22 cellular contexts compared by ENCODE assay signal in the genomic region with DNA sequence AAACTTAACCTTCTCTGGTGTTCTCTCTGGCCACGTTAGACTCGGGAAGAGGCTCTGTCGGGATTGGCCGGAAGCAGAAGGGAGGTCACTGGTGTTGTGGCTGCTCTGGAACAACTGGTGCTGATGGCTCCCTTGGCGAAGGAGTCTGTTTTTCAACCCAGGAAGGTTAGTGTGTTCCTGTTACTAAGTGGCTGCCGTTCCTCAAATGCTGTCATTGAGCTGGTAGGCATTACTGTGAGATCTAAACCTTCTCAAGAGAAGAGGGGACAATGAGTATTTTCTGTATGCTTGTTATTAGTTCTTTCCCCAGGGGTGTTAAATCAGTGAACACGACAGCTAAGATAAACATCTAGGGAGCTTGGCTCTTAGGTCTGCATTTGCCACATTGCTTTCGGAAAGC. TPM values are rescaled to one million over a fixed set of nuclear protein-coding genes. Genes with fewer than 3 reads are reported as not detected.
A peak's percentile ranks its signal among the peaks of the same experiment; 100 is the strongest.
DNase-seq lines count a peak whose midpoint lies in the region; ATAC-seq and TF ChIP-seq lines count a peak whose summit lies in the region.
"Had no signal": no experiment of that assay in that cellular context is flagged by ENCODE, and none has a peak within 500 bp of the region (broad histone marks: within the 10 kb centered on the region; RNA-seq: fewer than 3 reads in every experiment).

No MANE protein-coding gene starts in this region.

- intact Hi-C loops in A673 (cut with micrococcal nuclease; ENCODE audit: unreplicated experiment) (no loop called here), psoas muscle (cut with DNase I) (no loop called here)
- intact Hi-C loops in activated CD8-positive, alpha-beta T cell treated with anti-CD3 and anti-CD28 coated beads for 36 hours (cut with micrococcal nuclease) = no loop called here

- POLR2A ChIA-PET in A673 (lab: Charles Lee; ENCODE audit: low non-redundant PET) = no interaction called here
- POLR2A ChIA-PET in activated CD8-positive, alpha-beta T cell treated with anti-CD3 and anti-CD28 coated beads for 36 hours (lab: Charles Lee) = no interaction called here

- H3K4me1 ChIP-seq in A673 (ENCODE audit: insufficient read depth, low read length, poor library complexity, severe bottlenecking) (no peaks in the 10 kb centered on the region), cardiac muscle cell (ENCODE audit: low read depth) (no peaks in the 10 kb centered on the region), psoas muscle (peaks cover 19% of the 10 kb centered on the region)
- H3K4me1 ChIP-seq: BLaER1 treated with 17β-estradiol and CSF1 and Interleukin-3, amounts not matched to agents 10 nM and 100 nM; SJCRH30; tibial artery had no signal

- no peaks in the 10 kb centered on the region for H3K9me3 ChIP-seq in A673 (ENCODE audit: low read depth, low read length, poor library complexity, severe bottlenecking)
- no peaks in the 10 kb centered on the region for H3K9me3 ChIP-seq in cardiac muscle cell (ENCODE audit: low read depth)
- no peaks in the 10 kb centered on the region for H3K9me3 ChIP-seq in psoas muscle
- H3K9me3 ChIP-seq: BLaER1 treated with 17β-estradiol and CSF1 and Interleukin-3, amounts not matched to agents 10 nM and 100 nM; SJCRH30; tibial artery had no signal

- H3K27me3 Mint-ChIP-seq in activated CD8-positive, alpha-beta T cell treated with anti-CD3 and anti-CD28 coated beads for 36 hours = no peaks in the 10 kb centered on the region
- H3K27me3 Mint-ChIP-seq: activated CD4-positive, alpha-beta T cell treated with anti-CD3 and anti-CD28 coated beads, Interleukin-2, amount 10 ng/mL, durations not matched to agents 24 days and 14 days; activated CD8-positive, alpha-beta memory T cell treated with anti-CD3 and anti-CD28 coated beads, Interleukin-2, amount 10 ng/mL, durations not matched to agents 7 days and 5 days; stimulated activated naive CD8-positive, alpha-beta T cell treated with anti-CD3 and anti-CD28 coated beads, Interleukin-15, amount 100 ng/mL, for 72 hours had no signal

- no peaks in the 10 kb centered on the region for H3K4me1 Mint-ChIP-seq in activated CD8-positive, alpha-beta T cell treated with anti-CD3 and anti-CD28 coated beads for 36 hours (ENCODE audit: low read depth)
- H3K4me1 Mint-ChIP-seq: activated CD4-positive, alpha-beta T cell treated with anti-CD3 and anti-CD28 coated beads, Interleukin-2, amount 10 ng/mL, durations not matched to agents 24 days and 14 days; activated CD8-positive, alpha-beta memory T cell treated with anti-CD3 and anti-CD28 coated beads, Interleukin-2, amount 10 ng/mL, durations not matched to agents 7 days and 5 days; stimulated activated naive CD8-positive, alpha-beta T cell treated with anti-CD3 and anti-CD28 coated beads, Interleukin-15, amount 100 ng/mL, for 72 hours had no signal

- TF ChIP-seq CTCF in A673 (conservative IDR thresholded peaks at IDR 0.05; ENCODE audit: low read depth, low read length) (no peak), cardiac muscle cell (IDR thresholded peaks at IDR 0.05; ENCODE audit: low read depth, low read length) (no peak), psoas muscle (IDR thresholded peaks at IDR 0.05) (no peak)
- TF ChIP-seq CTCF in activated CD8-positive, alpha-beta T cell treated with anti-CD3 and anti-CD28 coated beads for 36 hours (IDR thresholded peaks at IDR 0.05) = no peak

- H3K27ac Mint-ChIP-seq in activated CD8-positive, alpha-beta T cell treated with anti-CD3 and anti-CD28 coated beads for 36 hours = peak overlapping the region; percentile 17
- H3K27ac Mint-ChIP-seq: activated CD4-positive, alpha-beta T cell treated with anti-CD3 and anti-CD28 coated beads, Interleukin-2, amount 10 ng/mL, durations not matched to agents 24 days and 14 days; activated CD8-positive, alpha-beta memory T cell treated with anti-CD3 and anti-CD28 coated beads, Interleukin-2, amount 10 ng/mL, durations not matched to agents 7 days and 5 days; activated T-helper 2 cell treated with anti-CD3 and anti-CD28 coated beads, Interferon-gamma antibody, Interleukin-2, Interleukin-4, amounts not matched to agents 10 μg/mL and 5 μg/mL and 100 μg/mL, durations not matched to agents 14 hours and 24 hours and 36 hours had no signal

- peaks cover 89% of the 10 kb centered on the region for H3K36me3 ChIP-seq in A673 (ENCODE audit: insufficient read depth, low read length, poor library complexity, severe bottlenecking)
- H3K36me3 ChIP-seq in cardiac muscle cell = peaks cover 76% of the 10 kb centered on the region
- peaks cover 24 to 97% of the 10 kb centered on the region in 2 donors for H3K36me3 ChIP-seq in psoas muscle (ENCODE audit: insufficient read depth in 1 of 2, low read depth in 1 of 2)

- ATAC-seq in activated CD8-positive, alpha-beta T cell treated with anti-CD3 and anti-CD28 coated beads for 36 hours = no peak
- ATAC-seq in psoas muscle (peak; percentile 75 to 85 (median 82)), HG02884 (IDR thresholded peaks at IDR 0.05; ENCODE audit: unreplicated experiment) (no peak), GM21515 (IDR thresholded peaks at IDR 0.05; ENCODE audit: unreplicated experiment) (no peak)
- ATAC-seq: activated CD8-positive, alpha-beta memory T cell treated with anti-CD3 and anti-CD28 coated beads, Interleukin-2, amount 10 ng/mL, durations not matched to agents 7 days and 5 days; stimulated activated naive CD8-positive, alpha-beta T cell treated with anti-CD3 and anti-CD28 coated beads, Interleukin-15, amount 100 ng/mL, for 72 hours had no signal

- DNase-seq in A673 (ENCODE audit: low spot score) (no peak), cardiac muscle cell (ENCODE audit: low read depth in 1 of 2, low spot score in 1 of 2) (no peak), psoas muscle (peak in 1 of 2 donors; percentile 58), Ammon's horn (ENCODE audit: low spot score) (no peak), cerebellar nuclear complex (lab: John Stamatoyannopoulos, UW) (no peak)
- DNase-seq in activated CD8-positive, alpha-beta T cell treated with anti-CD3 and anti-CD28 coated beads for 36 hours = no peak
- DNase-seq: activated CD4-positive, alpha-beta T cell treated with anti-CD3 and anti-CD28 coated beads, Interleukin-2, amount 10 ng/mL, durations not matched to agents 24 days and 14 days; activated CD8-positive, alpha-beta memory T cell treated with anti-CD3 and anti-CD28 coated beads, Interleukin-2, amount 10 ng/mL, durations not matched to agents 7 days and 5 days; Calu3; HCEC 1CT; head of caudate nucleus; mammary epithelial cell; NCI-H1092; NCI-H2029; NCI-H526 treated with DMSO at 0.1 percent for 48 hours; SJCRH30; stimulated activated naive CD8-positive, alpha-beta T cell treated with anti-CD3 and anti-CD28 coated beads, Interleukin-15, amount 100 ng/mL, for 72 hours; tibial artery had no signal

- H3K27me3 ChIP-seq in A673 (replicated peaks; ENCODE audit: insufficient read depth, low read depth, low read length, poor library complexity) (no peaks in the 10 kb centered on the region), cardiac muscle cell (no peaks in the 10 kb centered on the region), psoas muscle (ENCODE audit: insufficient read depth in 3 of 3, low read length in 2 of 3) (no peaks in the 10 kb centered on the region)
- H3K27me3 ChIP-seq: BLaER1 treated with 17β-estradiol and CSF1 and Interleukin-3, amounts not matched to agents 10 nM and 100 nM; SJCRH30; tibial artery had no signal

- WGBS in psoas muscle, 3 donors = 31 to 55% (median 51%) methylated on average over 8 of the region's 8 CpGs

- peaks cover 49% of the 10 kb centered on the region for H3K36me3 Mint-ChIP-seq in activated CD8-positive, alpha-beta T cell treated with anti-CD3 and anti-CD28 coated beads for 36 hours (ENCODE audit: low read depth)

- H3K4me3 Mint-ChIP-seq in activated CD8-positive, alpha-beta T cell treated with anti-CD3 and anti-CD28 coated beads for 36 hours = no peak overlapping the region
- H3K4me3 Mint-ChIP-seq: activated CD4-positive, alpha-beta T cell treated with anti-CD3 and anti-CD28 coated beads, Interleukin-2, amount 10 ng/mL, durations not matched to agents 24 days and 14 days; activated CD8-positive, alpha-beta memory T cell treated with anti-CD3 and anti-CD28 coated beads, Interleukin-2, amount 10 ng/mL, durations not matched to agents 7 days and 5 days; stimulated activated naive CD8-positive, alpha-beta T cell treated with anti-CD3 and anti-CD28 coated beads, Interleukin-15, amount 100 ng/mL, for 72 hours had no signal

- TSS peak; percentile 37 for BruUV-seq in A673 (replicated peaks; lab: Mats Ljungman, UMichigan)

- CTCF ChIA-PET in A673 (lab: Charles Lee) = no interaction called here
- CTCF ChIA-PET in activated CD8-positive, alpha-beta T cell treated with anti-CD3 and anti-CD28 coated beads for 36 hours (lab: Charles Lee) = interaction anchor here (1.0 kb wide), 1 partner anchor 84 kb away, joined by 3 read pairs; no protein-coding TSS in a partner anchor

- H3K27ac ChIP-seq in A673 (ENCODE audit: low read depth, low read length, poor library complexity, severe bottlenecking) (no peak overlapping the region), cardiac muscle cell (peak overlapping the region; percentile 15), psoas muscle (peak overlapping the region; percentile 68)
- H3K27ac ChIP-seq: BLaER1 treated with 17β-estradiol and CSF1 and Interleukin-3, amounts not matched to agents 10 nM and 100 nM; SJCRH30; tibial artery had no signal

- H3K4me3 ChIP-seq in A673 (ENCODE audit: low read depth, low read length, poor library complexity, severe bottlenecking) (no peak overlapping the region), cardiac muscle cell (no peak overlapping the region), psoas muscle (no peak overlapping the region)
- H3K4me3 ChIP-seq: BLaER1 treated with 17β-estradiol and CSF1 and Interleukin-3, amounts not matched to agents 10 nM and 100 nM; SJCRH30; tibial artery had no signal

- H3K9me3 Mint-ChIP-seq in activated CD8-positive, alpha-beta T cell treated with anti-CD3 and anti-CD28 coated beads for 36 hours = no peaks in the 10 kb centered on the region
- H3K9me3 Mint-ChIP-seq: activated CD4-positive, alpha-beta T cell treated with anti-CD3 and anti-CD28 coated beads, Interleukin-2, amount 10 ng/mL, durations not matched to agents 24 days and 14 days; activated T-helper 2 cell treated with anti-CD3 and anti-CD28 coated beads, Interferon-gamma antibody, Interleukin-2, Interleukin-4, amounts not matched to agents 10 μg/mL and 5 μg/mL and 100 μg/mL, durations not matched to agents 14 hours and 24 hours and 36 hours; stimulated activated naive CD8-positive, alpha-beta T cell treated with anti-CD3 and anti-CD28 coated beads, Interleukin-15, amount 100 ng/mL, for 72 hours had no signal

RNA-seq across cellular contexts. Expression of a gene that starts 18.3 kb away (rescaled TPM):
- total RNA-seq in A673 (2021) (41.0 and 42.4 TPM in 2 replicates), cardiac muscle cell (27.9 and 32.8 TPM in 2 replicates), psoas muscle (10 to 100 TPM in 3 of 4 donors, 1 to 10 TPM in 1; 9.8 to 20.2 (median 17.0) TPM)
- total RNA-seq in activated CD8-positive, alpha-beta T cell treated with anti-CD3 and anti-CD28 coated beads for 36 hours = 10 to 100 TPM; 44.3 to 51.1 TPM
- polyA plus RNA-seq in cardiac muscle cell (59.2 and 75.3 TPM in 2 replicates), psoas muscle (10 to 100 TPM; 18.9 to 30.4 (median 27.7) TPM)

RNA-seq across cellular contexts. Expression of a gene that starts 28.8 kb away (rescaled TPM):
- total RNA-seq in A673 (2021) (225 and 240 TPM in 2 replicates), cardiac muscle cell (107 and 122 TPM in 2 replicates), psoas muscle (100 to 1,000 TPM; 296 to 463 (median 350) TPM)
- 100 to 1,000 TPM; 155 to 159 TPM for total RNA-seq in activated CD8-positive, alpha-beta T cell treated with anti-CD3 and anti-CD28 coated beads for 36 hours
- polyA plus RNA-seq in cardiac muscle cell (210 and 227 TPM in 2 replicates), psoas muscle (100 to 1,000 TPM; 299 to 624 (median 302) TPM)

RNA-seq across cellular contexts. Expression of a gene that starts 33.9 kb away (rescaled TPM):
- total RNA-seq in A673 (2021) (36.5 and 40.4 TPM in 2 replicates), cardiac muscle cell (61.8 and 67.2 TPM in 2 replicates), psoas muscle (10 to 100 TPM; 33.1 to 52.8 (median 45.7) TPM)
- total RNA-seq in activated CD8-positive, alpha-beta T cell treated with anti-CD3 and anti-CD28 coated beads for 36 hours = 10 to 100 TPM; 34.4 to 35.5 TPM
- polyA plus RNA-seq in cardiac muscle cell (99.3 and 112 TPM in 2 replicates), psoas muscle (10 to 100 TPM; 53.4 to 81.4 (median 55.4) TPM)

Comparison
In these comparisons a context has a peak if more than half of its experiments do, and no peak if none do; other contexts are left out.
1. ATAC-seq: peak in psoas muscle (4 of 4); none in activated CD8-positive, alpha-beta T cell treated with anti-CD3 and anti-CD28 coated beads for 36 hours (single experiment), HG02884 (single experiment) and GM21515 (single experiment).